In genomic region chr11:27248430-27249207, GRCh38 we compare ENCODE assay signal across 19 cellular contexts.
DNase-seq lines count a peak whose midpoint lies in the region; ATAC-seq and TF ChIP-seq lines count a peak whose summit lies in the region.
"Had no signal": no experiment of that assay in that cellular context is flagged by ENCODE, and none has a peak within 500 bp of the region (broad histone marks: within the 10 kb centered on the region; RNA-seq: fewer than 3 reads in every experiment).

No MANE protein-coding gene starts in this region.

- H3K27ac ChIP-seq in endodermal cell (ENCODE audit: low read depth, low read length) (no peak overlapping the region), skeletal muscle tissue (ENCODE audit: low read depth, low read length) (peak overlapping the region; percentile 6)
- H3K27ac ChIP-seq: SJSA1, transverse colon had no signal

- DNase-seq in endodermal cell (no peak), left kidney (ENCODE audit: low read depth, low spot score) (peak; percentile 56), activated gamma-delta T cell treated with Interleukin-2 at 50 U/mL for 16 hours (no peak), NCI-H526 treated with DMSO at 0.1 percent for 48 hours (lab: John Stamatoyannopoulos, UW) (no peak)
- DNase-seq: activated B cell treated with CpG ODN at 0.5 μM for 24 hours; activated CD4-positive, alpha-beta memory T cell treated with anti-CD3 and anti-CD28 coated beads, Interleukin-2, amount 10 ng/mL, durations not matched to agents 7 days and 5 days; activated naive CD4-positive, alpha-beta T cell treated with anti-CD3 and anti-CD28 coated beads, Interleukin-2, amount 10 ng/mL, durations not matched to agents 7 days and 5 days; aorta; NCI-H1417 treated with DMSO at 0.1 percent for 48 hours; NCI-H69; OCI-M1; stimulated activated naive CD8-positive, alpha-beta T cell treated with anti-CD3 and anti-CD28 coated beads, Interleukin-15, Interleukin-2, amounts not matched to agents 100 U/mL and 50 U/mL, for 24 hours; transverse colon had no signal

- peaks cover 4% of the 10 kb centered on the region for H3K36me3 Mint-ChIP-seq in endodermal cell (ENCODE audit: low read depth)
- H3K36me3 Mint-ChIP-seq: activated naive CD4-positive, alpha-beta T cell treated with anti-CD3 and anti-CD28 coated beads, Interleukin-2, amount 10 ng/mL, durations not matched to agents 7 days and 5 days; mesothelial cell of epicardium had no signal

- peaks cover 17% of the 10 kb centered on the region for H3K9me3 Mint-ChIP-seq in endodermal cell
- H3K9me3 Mint-ChIP-seq: activated B cell treated with CpG ODN at 0.5 μM for 24 hours; activated CD4-positive, alpha-beta memory T cell treated with anti-CD3 and anti-CD28 coated beads, Interleukin-2, amount 10 ng/mL, durations not matched to agents 7 days and 5 days; activated naive CD4-positive, alpha-beta T cell treated with anti-CD3 and anti-CD28 coated beads, Interleukin-2, amount 10 ng/mL, durations not matched to agents 7 days and 5 days; T-helper 2 cell treated with Interferon-gamma antibody and Interleukin-4, amounts not matched to agents 5 μg/mL and 100 μg/mL, for 36 hours had no signal

- TF ChIP-seq CTCF in endodermal cell (conservative IDR thresholded peaks at IDR 0.05) = no peak

- WGBS in endodermal cell (ENCODE audit: insufficient coverage in 1 of 2, insufficient read length in 1 of 2), 2 experiments = 69 to 78% methylated on average over 6 to 12 of the region's 12 CpGs

- H3K4me3 Mint-ChIP-seq in endodermal cell = no peak overlapping the region
- H3K4me3 Mint-ChIP-seq: activated B cell treated with CpG ODN at 0.5 μM for 24 hours; activated CD4-positive, alpha-beta memory T cell treated with anti-CD3 and anti-CD28 coated beads, Interleukin-2, amount 10 ng/mL, durations not matched to agents 7 days and 5 days; activated naive CD4-positive, alpha-beta T cell treated with anti-CD3 and anti-CD28 coated beads, Interleukin-2, amount 10 ng/mL, durations not matched to agents 7 days and 5 days; mesothelial cell of epicardium; T-helper 2 cell treated with Interferon-gamma antibody and Interleukin-4, amounts not matched to agents 5 μg/mL and 100 μg/mL, for 36 hours had no signal

- H3K27me3 ChIP-seq in endodermal cell (ENCODE audit: control insufficient read depth, insufficient read depth, low read length, poor library complexity, severe bottlenecking) (no peaks in the 10 kb centered on the region), skeletal muscle tissue (ENCODE audit: control insufficient read depth in 3 of 3, insufficient read depth in 3 of 3, low read length in 3 of 3) (no peaks in the 10 kb centered on the region)
- H3K27me3 ChIP-seq: SJSA1, transverse colon had no signal

- peaks cover 26% of the 10 kb centered on the region for H3K4me1 Mint-ChIP-seq in endodermal cell
- H3K4me1 Mint-ChIP-seq: activated B cell treated with CpG ODN at 0.5 μM for 24 hours; activated CD4-positive, alpha-beta memory T cell treated with anti-CD3 and anti-CD28 coated beads, Interleukin-2, amount 10 ng/mL, durations not matched to agents 7 days and 5 days; activated naive CD4-positive, alpha-beta T cell treated with anti-CD3 and anti-CD28 coated beads, Interleukin-2, amount 10 ng/mL, durations not matched to agents 7 days and 5 days had no signal

- peaks cover 28% of the 10 kb centered on the region for H3K9me3 ChIP-seq in endodermal cell (ENCODE audit: control insufficient read depth, low read length)
- no peaks in the 10 kb centered on the region for H3K9me3 ChIP-seq in skeletal muscle tissue (ENCODE audit: control insufficient read depth in 3 of 3, low read length in 3 of 3)
- H3K9me3 ChIP-seq: SJSA1, transverse colon had no signal

- H3K4me1 ChIP-seq in endodermal cell (ENCODE audit: control insufficient read depth, insufficient read depth, low read length) = peaks cover 8% of the 10 kb centered on the region
- peaks cover 0 to 2% (median 0%) of the 10 kb centered on the region in 3 donors for H3K4me1 ChIP-seq in skeletal muscle tissue (ENCODE audit: control insufficient read depth in 3 of 3, insufficient read depth in 3 of 3, low read length in 3 of 3)

- H3K4me3 ChIP-seq in endodermal cell (ENCODE audit: low read length) (no peak overlapping the region), skeletal muscle tissue (ENCODE audit: low read length in 3 of 3) (no peak overlapping the region)
- H3K4me3 ChIP-seq: SJSA1, transverse colon had no signal

- H3K27me3 Mint-ChIP-seq in endodermal cell (ENCODE audit: insufficient read depth) = peaks cover 11% of the 10 kb centered on the region
- H3K27me3 Mint-ChIP-seq: activated CD4-positive, alpha-beta memory T cell treated with anti-CD3 and anti-CD28 coated beads, Interleukin-2, amount 10 ng/mL, durations not matched to agents 7 days and 5 days had no signal

- H3K9ac ChIP-seq in endodermal cell (ENCODE audit: extremely low read depth, low read length, poor library complexity, severe bottlenecking) (no peak overlapping the region), skeletal muscle tissue (ENCODE audit: low read depth in 1 of 3, low read length in 3 of 3) (no peak overlapping the region)

- peak overlapping the region; percentile 60 for H3K27ac Mint-ChIP-seq in endodermal cell
- H3K27ac Mint-ChIP-seq: activated B cell treated with CpG ODN at 0.5 μM for 24 hours; activated CD4-positive, alpha-beta memory T cell treated with anti-CD3 and anti-CD28 coated beads, Interleukin-2, amount 10 ng/mL, durations not matched to agents 7 days and 5 days; activated naive CD4-positive, alpha-beta T cell treated with anti-CD3 and anti-CD28 coated beads, Interleukin-2, amount 10 ng/mL, durations not matched to agents 7 days and 5 days; T-helper 2 cell treated with Interferon-gamma antibody and Interleukin-4, amounts not matched to agents 5 μg/mL and 100 μg/mL, for 36 hours had no signal

- H3K36me3 ChIP-seq in endodermal cell (ENCODE audit: control insufficient read depth, insufficient read depth, low read length) (no peaks in the 10 kb centered on the region), skeletal muscle tissue (ENCODE audit: control insufficient read depth in 3 of 3, insufficient read depth in 3 of 3, low read length in 3 of 3) (no peaks in the 10 kb centered on the region)
- H3K36me3 ChIP-seq: SJSA1, transverse colon had no signal

- no peak for ATAC-seq in HG02981 (IDR thresholded peaks at IDR 0.05; ENCODE audit: unreplicated experiment)
- ATAC-seq: stimulated activated naive CD8-positive, alpha-beta T cell treated with anti-CD3 and anti-CD28 coated beads, Interleukin-15, Interleukin-2, amounts not matched to agents 100 U/mL and 50 U/mL, for 24 hours had no signal

TF ChIP-seq in PFSK-1, 5 proteins besides CTCF, POLR2A, EP300 and RAD21:
- TF ChIP-seq TAF1 (IDR thresholded peaks at IDR 0.05; ENCODE audit: borderline replicate concordance, insufficient read depth, low read length) = peak; percentile 31; the same call in 1 of the 2 replicates
- peak; percentile 33 for TF ChIP-seq FOXP2 (optimal IDR thresholded peaks at IDR 0.05; ENCODE audit: borderline replicate concordance, extremely low read depth, extremely low read length, insufficient read depth)
- peak in 1 of 2 experiments; percentile 45; a peak in 1 of 4 replicates for TF ChIP-seq REST (IDR thresholded peaks at IDR 0.05; ENCODE audit: insufficient read depth in 1 of 2, low read depth in 2 of 2, low read length in 2 of 2)
- TF ChIP-seq POLR2AphosphoS5 (IDR thresholded peaks at IDR 0.05; ENCODE audit: low read depth, low read length) = no peak; the same call in 1 of the 2 replicates
- peak; percentile 81; the same call in 1 of the 2 replicates for TF ChIP-seq SIN3A (IDR thresholded peaks at IDR 0.05; ENCODE audit: borderline replicate concordance, insufficient read depth, low read length)
